Comparison of ENCODE assay signal across 21 cellular contexts in the genomic region with DNA sequence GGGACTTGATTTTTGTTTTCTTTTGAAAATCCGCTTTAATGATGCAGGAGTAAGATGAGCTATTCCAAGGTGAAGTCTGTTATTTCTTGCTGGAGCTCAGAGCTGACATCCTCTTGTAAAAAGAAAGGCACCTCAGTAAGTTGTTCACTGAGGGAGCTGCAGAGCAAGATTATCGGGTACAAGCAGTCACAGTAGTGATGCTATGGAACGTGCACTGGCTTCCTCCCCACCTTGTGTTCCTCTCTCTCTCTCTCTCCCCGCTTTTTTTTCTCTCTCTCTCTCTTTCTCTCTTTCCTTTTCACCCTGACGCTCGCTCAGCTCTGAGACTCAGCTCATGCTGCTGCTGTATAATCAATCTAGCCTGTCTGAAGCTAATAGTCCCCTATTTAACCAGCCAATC.
DNase-seq lines count a peak whose midpoint lies in the region; ATAC-seq and TF ChIP-seq lines count a peak whose summit lies in the region.
"Had no signal": no experiment of that assay in that cellular context is flagged by ENCODE, and none has a peak within 500 bp of the region (broad histone marks: within the 10 kb centered on the region; RNA-seq: fewer than 3 reads in every experiment).

No MANE protein-coding gene starts in this region.

- peaks cover 3% of the 10 kb centered on the region for H3K9me3 Mint-ChIP-seq in progenitor cell of endocrine pancreas (ENCODE audit: low read depth)
- H3K9me3 Mint-ChIP-seq: T-helper 1 cell treated with Interleukin-12 subunit alpha and Interleukin-12 subunit beta and Interleukin-4 antibody, amounts not matched to agents 30 μg/mL and 1 μg/mL, for 36 hours had no signal

- DNase-seq in Ammon's horn (ENCODE audit: low spot score) (peak; percentile 19), NCI-H69 (lab: John Stamatoyannopoulos, UW) (peak; percentile 27), dorsolateral prefrontal cortex (peak in 1 of 10 donors; percentile 48), progenitor cell of endocrine pancreas (ENCODE audit: low spot score, unreplicated experiment) (no peak), MV-4-11 (lab: John Stamatoyannopoulos, UW) (no peak)
- DNase-seq: activated CD4-positive, alpha-beta T cell treated with anti-CD3 and anti-CD28 coated beads for 36 hours; activated naive CD4-positive, alpha-beta T cell; activated T-cell treated with anti-CD3 and anti-CD28 coated beads, Interleukin-2, amount 50 U/mL, for 4 hours; amniotic stem cell; dermis blood vessel endothelial cell; KG1; NCI-H146; NCI-H510A; NK-92 treated with Interleukin-12 subunit alpha and Interleukin-12 subunit beta, amount 100 ng/mL, for 24 hours; small intestine; stimulated activated CD4-positive, alpha-beta T cell treated with anti-CD3 and anti-CD28 coated beads, Interleukin-2, amount 100 ng/mL, for 24 hours had no signal

- TF ChIP-seq CTCF in dorsolateral prefrontal cortex (IDR thresholded peaks at IDR 0.05 in 54 of 56, conservative IDR thresholded peaks at IDR 0.05 in 2 of 56; ENCODE audit: low read depth in 1 of 56, partially characterized antibody in 56 of 56), result no peak
- no peak for TF ChIP-seq CTCF in progenitor cell of endocrine pancreas (IDR thresholded peaks at IDR 0.05; ENCODE audit: unreplicated experiment)

- peaks cover 31% of the 10 kb centered on the region for H3K4me1 Mint-ChIP-seq in progenitor cell of endocrine pancreas (ENCODE audit: low read depth)
- H3K4me1 Mint-ChIP-seq: activated CD4-positive, alpha-beta T cell treated with anti-CD3 and anti-CD28 coated beads for 36 hours; memory B cell had no signal

- ATAC-seq in HG03432 (IDR thresholded peaks at IDR 0.05; ENCODE audit: unreplicated experiment), result no peak
- no peak for ATAC-seq in GM18870 (IDR thresholded peaks at IDR 0.05; ENCODE audit: unreplicated experiment)
- ATAC-seq: activated CD4-positive, alpha-beta T cell treated with anti-CD3 and anti-CD28 coated beads for 36 hours; activated T-cell treated with anti-CD3 and anti-CD28 coated beads, Interleukin-2, amount 50 U/mL, for 4 hours; Panc1 had no signal

- peak overlapping the region in 43 of 59 donors; percentile 1 to 52 (median 27) for H3K4me3 ChIP-seq in dorsolateral prefrontal cortex

- peak overlapping the region in 1 of 59 donors; percentile 14 for H3K27ac ChIP-seq in dorsolateral prefrontal cortex

- H3K4me3 Mint-ChIP-seq in progenitor cell of endocrine pancreas (ENCODE audit: low read depth), result peak overlapping the region; percentile 54
- H3K4me3 Mint-ChIP-seq: activated CD4-positive, alpha-beta T cell treated with anti-CD3 and anti-CD28 coated beads for 36 hours; activated T-cell treated with anti-CD3 and anti-CD28 coated beads, Interleukin-2, amount 50 U/mL, for 4 hours; memory B cell; T-helper 1 cell treated with Interleukin-12 subunit alpha and Interleukin-12 subunit beta and Interleukin-4 antibody, amounts not matched to agents 30 μg/mL and 1 μg/mL, for 36 hours had no signal

- intact Hi-C loops in dorsolateral prefrontal cortex (cut with DNase I), result no loop called here

- H3K27me3 ChIP-seq in dorsolateral prefrontal cortex, result no peaks in the 10 kb centered on the region

- H3K36me3 Mint-ChIP-seq in progenitor cell of endocrine pancreas (ENCODE audit: insufficient read depth), result no peaks in the 10 kb centered on the region
- H3K36me3 Mint-ChIP-seq: memory B cell had no signal

- no peaks in the 10 kb centered on the region for H3K27me3 Mint-ChIP-seq in progenitor cell of endocrine pancreas
- H3K27me3 Mint-ChIP-seq: activated CD4-positive, alpha-beta T cell treated with anti-CD3 and anti-CD28 coated beads for 36 hours; memory B cell had no signal

- H3K27ac Mint-ChIP-seq in progenitor cell of endocrine pancreas, result peak overlapping the region; percentile 44
- H3K27ac Mint-ChIP-seq: activated CD4-positive, alpha-beta T cell treated with anti-CD3 and anti-CD28 coated beads for 36 hours; memory B cell; T-helper 1 cell treated with Interleukin-12 subunit alpha and Interleukin-12 subunit beta and Interleukin-4 antibody, amounts not matched to agents 30 μg/mL and 1 μg/mL, for 36 hours had no signal

Comparison
In these comparisons a context has a peak if more than half of its experiments do, and no peak if none do; other contexts are left out.
1. DNase-seq: peak in Ammon's horn (single experiment) and NCI-H69 (single experiment); none in progenitor cell of endocrine pancreas (single experiment) and MV-4-11 (single experiment).